Comparison of ENCODE assay signal across 8 cellular contexts in genomic region chr6:170279977-170280688, GRCh38. TPM values are rescaled to one million over a fixed set of nuclear protein-coding genes. Genes with fewer than 3 reads are reported as not detected.
DNase-seq lines count a peak whose midpoint lies in the region; ATAC-seq and TF ChIP-seq lines count a peak whose summit lies in the region.

No MANE protein-coding gene starts in this region.

- H3K9me3 ChIP-seq in Panc1 (ENCODE audit: control insufficient read depth, insufficient read depth, low read depth, low read length) (no peaks in the 10 kb centered on the region), duodenal mucosa (ENCODE audit: control insufficient read depth in 1 of 2, low read length in 2 of 2) (no peaks in the 10 kb centered on the region)

- H3K4me1 Mint-ChIP-seq in natural killer cell: peaks cover 14 to 39% of the 10 kb centered on the region in 2 donors

- H3K27me3 Mint-ChIP-seq in natural killer cell (ENCODE audit: low read depth in 2 of 2): peaks cover 52 to 60% of the 10 kb centered on the region in 2 donors

- BruUV-seq in Panc1 (replicated peaks; lab: Mats Ljungman, UMichigan): no TSS peak

- H3K36me3 ChIP-seq in Panc1 (ENCODE audit: control insufficient read depth, insufficient read depth, low read length) (no peaks in the 10 kb centered on the region), duodenal mucosa (ENCODE audit: control insufficient read depth in 1 of 2, insufficient read depth in 2 of 2, low read length in 2 of 2) (peaks cover 0 to 4% of the 10 kb centered on the region in 2 donors)

- H3K27ac ChIP-seq in Panc1 (ENCODE audit: low read length) (peak overlapping the region; percentile 80), duodenal mucosa (ENCODE audit: low read depth, low read length) (peak overlapping the region; percentile 45)

- no peaks in the 10 kb centered on the region for H3K9me3 Mint-ChIP-seq in natural killer cell

- CTCF ChIA-PET in Panc1 (lab: Charles Lee): no interaction called here

- in situ Hi-C loops in Panc1 (cut with HindIII; ENCODE audit: low pct_unique_long_range_greater_than_20kb, low sequenced_read_pairs): no loop called here

- peaks cover 3% of the 10 kb centered on the region for H3K36me3 Mint-ChIP-seq in natural killer cell

- POLR2A ChIA-PET in Panc1 (lab: Charles Lee): no interaction called here

- H3K27me3 ChIP-seq in Panc1 (ENCODE audit: control insufficient read depth, insufficient read depth, low read length) (0 out of 2 replicates have a peak, but pooled peaks cover 2% of the 10 kb centered on the region), duodenal mucosa (ENCODE audit: control insufficient read depth in 1 of 2, insufficient read depth in 2 of 2, low read length in 2 of 2) (peaks cover 3 to 11% of the 10 kb centered on the region in 2 donors)

- ATAC-seq in Panc1 (peak; percentile 98), natural killer cell (peak in 2 of 3 donors; percentile 87 to 90)

- peak; percentile 35 for DNase-seq in stimulated activated CD4-positive, alpha-beta T cell treated with anti-CD3 and anti-CD28 coated beads, Interleukin-1b, Interleukin-23, amount 100 ng/mL, for 48 hours
- DNase-seq in stimulated activated CD4-positive, alpha-beta T cell treated with anti-CD3 and anti-CD28 coated beads, Interleukin-2, amount 100 ng/mL, for 48 hours: no peak
- peak; percentile 79 for DNase-seq in HT-29 (ENCODE audit: low spot score)
- DNase-seq in Panc1 (ENCODE audit: low read depth, low spot score): peak; percentile 33
- DNase-seq in natural killer cell: no peak
- DNase-seq in HUDEP-2 (lab: John Stamatoyannopoulos, UW; ENCODE audit: unreplicated experiment in 76 of 76): no peak
- no peak for DNase-seq in erythroblast (lab: John Stamatoyannopoulos, UW)

- H3K4me3 ChIP-seq in Panc1 (ENCODE audit: low read depth in 2 of 2, low read length in 2 of 2): peak overlapping the region; percentile 57 to 93
- H3K4me3 ChIP-seq in duodenal mucosa (ENCODE audit: low read depth in 1 of 2, low read length in 2 of 2): peak overlapping the region; percentile 62 to 73

- H3K4me1 ChIP-seq in Panc1 (ENCODE audit: control insufficient read depth, insufficient read depth, low read length) (peaks cover 10% of the 10 kb centered on the region), duodenal mucosa (ENCODE audit: control insufficient read depth in 1 of 2, insufficient read depth in 2 of 2, low read length in 2 of 2) (peaks cover 11 to 20% of the 10 kb centered on the region in 2 donors)

- H3K9ac ChIP-seq in duodenal mucosa (ENCODE audit: low read depth in 1 of 2, low read length in 2 of 2): peak overlapping the region; percentile 21 to 56

- H3K4me3 Mint-ChIP-seq in natural killer cell: peak overlapping the region; percentile 82

- intact Hi-C loops in Panc1 (cut with micrococcal nuclease; ENCODE audit: unreplicated experiment) (no loop called here), natural killer cell (cut with micrococcal nuclease) (no loop called here)

- TF ChIP-seq CTCF in Panc1 (IDR thresholded peaks at IDR 0.05) (no peak), natural killer cell (IDR thresholded peaks at IDR 0.05) (no peak)

- TF ChIP-seq POLR2A in erythroblast (IDR thresholded peaks at IDR 0.05; ENCODE audit: low read length): no peak

- peak overlapping the region in 1 of 2 donors; percentile 71 for H3K27ac Mint-ChIP-seq in natural killer cell

RNA-seq across cellular contexts. Expression of gene DLL1, which starts 10.7 kb away (rescaled TPM):
- 2.2 and 2.6 TPM in 2 replicates for total RNA-seq in HT-29 (2014; rRNA removed; shearing (Covaris generic))
- total RNA-seq in Panc1 (2021; ENCODE audit: unreplicated experiment): 2.4 TPM
- polyA plus RNA-seq in Panc1 (2012; ENCODE audit: insufficient read length): 1.6 TPM
- 10 to 100 TPM in 1 of 3 donors, 1 to 10 TPM in 2; 4.3 to 16.9 (median 6.0) TPM for total RNA-seq in natural killer cell

RNA-seq across cellular contexts. Expression of gene FAM120B, which starts 26.4 kb away (rescaled TPM):
- 6.9 and 7.4 TPM in 2 replicates for total RNA-seq in HT-29 (2014; rRNA removed; shearing (Covaris generic))
- 38.0 TPM for total RNA-seq in Panc1 (2021; ENCODE audit: unreplicated experiment)
- polyA plus RNA-seq in Panc1 (2012; ENCODE audit: insufficient read length): 32.6 TPM
- total RNA-seq in natural killer cell: 10 to 100 TPM; 37.8 to 55.6 (median 39.9) TPM

Comparison
In these comparisons a context has a peak if more than half of its experiments do, and no peak if none do; other contexts are left out.
1. DNase-seq: peak in stimulated activated CD4-positive, alpha-beta T cell treated with anti-CD3 and anti-CD28 coated beads, Interleukin-1b, Interleukin-23, amount 100 ng/mL, for 48 hours (single experiment), HT-29 (single experiment) and Panc1 (single experiment); none in stimulated activated CD4-positive, alpha-beta T cell treated with anti-CD3 and anti-CD28 coated beads, Interleukin-2, amount 100 ng/mL, for 48 hours (0 of 2), natural killer cell (single experiment), HUDEP-2 (0 of 76) and erythroblast (0 of 2).